In the genomic region with DNA sequence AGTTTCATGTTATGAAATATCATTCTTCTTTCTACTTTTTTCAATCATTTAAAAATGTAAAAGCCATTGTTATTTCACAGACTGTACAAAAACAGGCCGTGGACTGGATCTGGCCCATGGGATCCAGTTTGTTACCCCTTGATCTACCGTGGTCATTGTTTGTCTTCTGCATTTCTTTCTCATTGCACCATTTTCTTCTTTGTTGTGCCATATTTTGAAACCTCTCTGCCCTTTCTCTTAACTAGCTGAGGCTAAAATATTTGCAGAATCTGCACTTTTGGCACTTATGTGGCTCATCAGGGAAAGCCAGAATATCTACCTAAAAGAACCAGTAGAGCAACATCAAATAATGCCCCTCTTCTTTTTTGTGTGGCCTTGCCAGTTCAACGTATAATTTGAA, we compare ENCODE assay signal across 19 cellular contexts.
"Had no signal": no experiment of that assay in that cellular context is flagged by ENCODE, and none has a peak within 500 bp of the region (broad histone marks: within the 10 kb centered on the region; RNA-seq: fewer than 3 reads in every experiment).

No MANE protein-coding gene starts in this region.

- H3K4me3 ChIP-seq: coronary artery, lower lobe of right lung, pancreas, smooth muscle cell, suprapubic skin, thyroid gland had no signal

- H3K4me1 ChIP-seq: lower lobe of right lung, pancreas, suprapubic skin, thyroid gland had no signal

- H3K9me3 ChIP-seq: lower lobe of right lung, pancreas, suprapubic skin, thyroid gland had no signal

- H3K27ac ChIP-seq: coronary artery, lower lobe of right lung, pancreas, suprapubic skin, thyroid gland had no signal

- H3K27me3 ChIP-seq: pancreas, suprapubic skin, thyroid gland had no signal

- ATAC-seq: effector memory CD8-positive, alpha-beta T cell; left ventricle myocardium superior; lower lobe of right lung; natural killer cell; pancreas; sciatic nerve; stimulated activated naive CD8-positive, alpha-beta T cell treated with anti-CD3 and anti-CD28 coated beads, Interleukin-15, amount 100 ng/mL, for 72 hours had no signal

- H3K36me3 ChIP-seq: lower lobe of right lung, pancreas, suprapubic skin, thyroid gland had no signal

- DNase-seq: effector memory CD8-positive, alpha-beta T cell; erythroblast; foreskin melanocyte; left ventricle myocardium superior; lower lobe of right lung; natural killer cell; occipital lobe; pancreas; stimulated activated CD4-positive, alpha-beta T cell treated with anti-CD3 and anti-CD28 coated beads, Interleukin-12 subunit alpha, Interleukin-12 subunit beta, amount 100 ng/mL, for 4 hours; stimulated activated CD4-positive, alpha-beta T cell treated with anti-CD3 and anti-CD28 coated beads, Interleukin-1b, Interleukin-23, amount 100 ng/mL, for 48 hours; stimulated activated CD4-positive, alpha-beta T cell treated with anti-CD3 and anti-CD28 coated beads, Interleukin-4, amount 100 ng/mL, for 1 hour; stimulated activated CD8-positive, alpha-beta memory T cell treated with anti-CD3 and anti-CD28 coated beads, Interleukin-4, amount 100 ng/mL, for 48 hours; stimulated activated naive CD4-positive, alpha-beta T cell; stimulated activated naive CD8-positive, alpha-beta T cell treated with anti-CD3 and anti-CD28 coated beads, Interleukin-15, amount 100 ng/mL, for 72 hours; thyroid gland had no signal

- H3K4me2 ChIP-seq: smooth muscle cell had no signal
